8 cellular contexts compared by ENCODE assay signal in genomic region chr1:173861731-173862145, GRCh38. TPM values are rescaled to one million over a fixed set of nuclear protein-coding genes. Genes with fewer than 3 reads are reported as not detected.
DNase-seq lines count a peak whose midpoint lies in the region; ATAC-seq, FAIRE-seq and TF ChIP-seq lines count a peak whose summit lies in the region.
"Had no signal": no experiment of that assay in that cellular context is flagged by ENCODE, and none has a peak within 500 bp of the region (broad histone marks: within the 10 kb centered on the region; RNA-seq: fewer than 3 reads in every experiment).

No MANE protein-coding gene starts in this region.

- H3K9ac ChIP-seq in HepG2 (ENCODE audit: insufficient read depth, low read depth, low read length), result no peak overlapping the region

- TF ChIP-seq EP300 in HepG2 (IDR thresholded peaks at IDR 0.05; ENCODE audit: low read depth in 2 of 2, low read length in 2 of 2), result no peak
- TF ChIP-seq EP300 in HepG2 (CRISPR knock-in tag; IDR thresholded peaks at IDR 0.05; ENCODE audit: borderline replicate concordance), result no peak

- POLR2A ChIA-PET in HepG2 (lab: Yijun Ruan, JAX), result no interaction called here

- H3K4me3 ChIP-seq in HepG2 (replicated peaks in 1 of 3; ENCODE audit: insufficient read depth in 1 of 3, low read depth in 2 of 3, low read length in 3 of 3) (no peak overlapping the region), right lobe of liver (no peak overlapping the region)

- no peaks in the 10 kb centered on the region for H3K9me3 Mint-ChIP-seq in type B pancreatic cell

- DNase-seq in HepG2 (ENCODE audit: low spot score), result no peak
- DNase-seq in right lobe of liver, result no peak
- DNase-seq in activated naive CD4-positive, alpha-beta T cell treated with anti-CD3 and anti-CD28 coated beads, Interleukin-2, amount 50 U/mL, for 16 hours, result peak; percentile 29
- DNase-seq in type B pancreatic cell (ENCODE audit: extremely low spot score, unreplicated experiment), result no peak
- no peak for DNase-seq in G401 (ENCODE audit: low spot score)
- DNase-seq: SHP77 had no signal

- H4K20me1 ChIP-seq in HepG2 (ENCODE audit: insufficient read depth, low read length), result peaks cover 37% of the 10 kb centered on the region

- H3K4me1 ChIP-seq in HepG2 (ENCODE audit: insufficient read depth, low read length) (peaks cover 25% of the 10 kb centered on the region), right lobe of liver (peaks cover 0 to 18% (median 8%) of the 10 kb centered on the region in 4 donors)

- FAIRE-seq in HepG2 (lab: Jason Lieb, UNC), result no peak
- FAIRE-seq: keratinocyte had no signal

- H3K36me3 ChIP-seq in HepG2 (replicated peaks in 1 of 2; ENCODE audit: control insufficient read depth in 1 of 2, insufficient read depth in 2 of 2, low read length in 2 of 2) (peaks cover 9 to 42% of the 10 kb centered on the region in 2 experiments), right lobe of liver (peaks cover 16 to 69% (median 24%) of the 10 kb centered on the region in 4 donors)

- H3K27me3 Mint-ChIP-seq in type B pancreatic cell, result no peaks in the 10 kb centered on the region

- ATAC-seq in HepG2 (peak; percentile 34), right lobe of liver (no peak), HG03460 (IDR thresholded peaks at IDR 0.05; ENCODE audit: unreplicated experiment) (no peak)

- H3K27ac ChIP-seq in HepG2 (ENCODE audit: extremely low read length, insufficient read depth, low read length) (no peak overlapping the region), right lobe of liver (no peak overlapping the region)

- TF ChIP-seq POLR2A in HepG2 (IDR thresholded peaks at IDR 0.05; ENCODE audit: insufficient read depth in 1 of 2, low read depth in 2 of 2, low read length in 2 of 2) (no peak; a peak in 1 of 4 replicates), right lobe of liver (IDR thresholded peaks at IDR 0.05) (no peak)

- in situ Hi-C loops in HepG2 (cut with HindIII; ENCODE audit: extremely low pct_ligation_motif_present, low pct_unique_long_range_greater_than_20kb) (loop anchor here (10.0 kb wide), 1 partner anchor 213 kb away; no protein-coding TSS in a partner anchor), G401 (cut with HindIII; ENCODE audit: low sequenced_read_pairs) (no loop called here)

- no peaks in the 10 kb centered on the region for H3K9me3 ChIP-seq in HepG2 (ENCODE audit: low read length)
- H3K9me3 ChIP-seq in right lobe of liver, result no peaks in the 10 kb centered on the region

- peaks cover 14% of the 10 kb centered on the region for H3K79me2 ChIP-seq in HepG2 (ENCODE audit: insufficient read depth, low read length)

- peaks cover 45% of the 10 kb centered on the region for H3K36me3 Mint-ChIP-seq in type B pancreatic cell

- TF ChIP-seq CTCF in HepG2 (CRISPR knock-in tag; IDR thresholded peaks at IDR 0.05) (no peak), right lobe of liver (IDR thresholded peaks at IDR 0.05) (no peak), type B pancreatic cell (conservative IDR thresholded peaks at IDR 0.05) (no peak)

- H3K4me1 Mint-ChIP-seq in type B pancreatic cell (ENCODE audit: unreplicated experiment), result peaks cover 10% of the 10 kb centered on the region

- H3K27ac Mint-ChIP-seq in type B pancreatic cell, result peak overlapping the region; percentile 69

- TF ChIP-seq RAD21 in HepG2 (CRISPR knock-in tag; IDR thresholded peaks at IDR 0.05), result no peak

- no peak overlapping the region for H3K4me2 ChIP-seq in HepG2 (ENCODE audit: low read depth, low read length)

- 97% methylated on average over 7 of the region's 7 CpGs for WGBS in HepG2 (ENCODE audit: low lambda C conversion rate)
- WGBS in right lobe of liver (ENCODE audit: insufficient coverage, low coverage, low lambda C conversion rate, missing lambda C conversion rate), result 94% methylated on average over 3 of the region's 7 CpGs

- no peak overlapping the region for H3K4me3 Mint-ChIP-seq in type B pancreatic cell

- no TSS peak for BruUV-seq in HepG2 (replicated peaks; lab: Mats Ljungman, UMichigan)

- no peak overlapping the region for H2AFZ ChIP-seq in HepG2 (ENCODE audit: low read length)

- intact Hi-C loops in HepG2 (cut with micrococcal nuclease; ENCODE audit: unreplicated experiment), result no loop called here
- intact Hi-C loops in right lobe of liver (cut with DNase I), result no loop called here

- CTCF ChIA-PET in HepG2 (lab: Yijun Ruan, JAX; ENCODE audit: low intra/inter-chr PET ratio, low total read pairs), result no interaction called here

- H3K27me3 ChIP-seq in HepG2 (ENCODE audit: control insufficient read depth in 1 of 2, insufficient read depth in 2 of 2, low read length in 2 of 2) (no peaks in the 10 kb centered on the region), right lobe of liver (no peaks in the 10 kb centered on the region)

RNA-seq across cellular contexts. Expression of gene GAS5, which starts 6.1 kb away (rescaled TPM):
- 184 and 352 TPM in 2 replicates for total RNA-seq in HepG2 (2016; rRNA removed; fragmentation: Illumina TruSeq; extraction: Trizol)
- 468 and 530 TPM in 2 replicates for total RNA-seq in HepG2 (2016; cell fraction: cytosol; rRNA removed; fragmentation: Illumina TruSeq; extraction: Trizol; ENCODE audit: low read depth)
- total RNA-seq in HepG2 (2016; cell fraction: insoluble cytoplasmic fraction; rRNA removed; fragmentation: Illumina TruSeq; extraction: Trizol), result 176 and 342 TPM in 2 replicates
- 493 and 530 TPM in 2 replicates for total RNA-seq in HepG2 (2016; cell fraction: membrane; rRNA removed; fragmentation: Illumina TruSeq; extraction: Trizol)
- total RNA-seq in HepG2 (2016; cell fraction: nucleus; rRNA removed; fragmentation: Illumina TruSeq; extraction: Trizol), result 518 and 556 TPM in 2 replicates
- 687 and 738 TPM in 2 replicates for polyA plus RNA-seq in HepG2 (2011; rRNA removed)
- 564 and 847 TPM in 2 replicates for polyA plus RNA-seq in HepG2 (2011; cell fraction: cytosol; rRNA removed)
- polyA plus RNA-seq in HepG2 (2011; cell fraction: nucleus; rRNA removed), result 400 and 532 TPM in 2 replicates
- 512 and 724 TPM in 2 replicates for polyA plus RNA-seq in HepG2 (2012)
- polyA plus RNA-seq in HepG2 (2016; cell fraction: cytosol; fragmentation: Illumina TruSeq; extraction: Trizol; ENCODE audit: low read depth), result 421 and 462 TPM in 2 replicates
- polyA plus RNA-seq in HepG2 (2016; cell fraction: insoluble cytoplasmic fraction; fragmentation: Illumina TruSeq; extraction: Trizol; ENCODE audit: low read depth), result 132 and 134 TPM in 2 replicates
- 376 and 391 TPM in 2 replicates for polyA plus RNA-seq in HepG2 (2016; cell fraction: membrane; fragmentation: Illumina TruSeq; extraction: Trizol; ENCODE audit: low read depth)
- polyA plus RNA-seq in HepG2 (2016; cell fraction: nucleus; fragmentation: Illumina TruSeq; extraction: Trizol; ENCODE audit: insufficient read depth, low read depth), result 612 and 634 TPM in 2 replicates
- 146 and 679 TPM in 2 replicates for polyA minus RNA-seq in HepG2 (2011; rRNA and poly(A)+ RNA removed; ENCODE audit: low replicate concordance)
- polyA minus RNA-seq in HepG2 (2011; cell fraction: cytosol; rRNA and poly(A)+ RNA removed), result 112 and 117 TPM in 2 replicates
- 1,094 and 1,103 TPM in 2 replicates for polyA minus RNA-seq in HepG2 (2011; cell fraction: nucleus; rRNA and poly(A)+ RNA removed)
- total RNA-seq in right lobe of liver, result 10 to 100 TPM; 37.4 to 85.2 (median 61.5) TPM
- total RNA-seq in type B pancreatic cell (ENCODE audit: low replicate concordance), result 501 and 574 TPM in 2 replicates
- 490 and 492 TPM in 2 replicates for total RNA-seq in G401 (2014; rRNA removed; shearing (Covaris generic))

RNA-seq across cellular contexts. Expression of gene ZBTB37, which starts 6.4 kb away (rescaled TPM):
- 7.7 and 10.7 TPM in 2 replicates for total RNA-seq in HepG2 (2016; rRNA removed; fragmentation: Illumina TruSeq; extraction: Trizol)
- 0.61 and 0.97 TPM in 2 replicates for total RNA-seq in HepG2 (2016; cell fraction: cytosol; rRNA removed; fragmentation: Illumina TruSeq; extraction: Trizol; ENCODE audit: low read depth)
- total RNA-seq in HepG2 (2016; cell fraction: insoluble cytoplasmic fraction; rRNA removed; fragmentation: Illumina TruSeq; extraction: Trizol), result 7.5 and 9.9 TPM in 2 replicates
- total RNA-seq in HepG2 (2016; cell fraction: membrane; rRNA removed; fragmentation: Illumina TruSeq; extraction: Trizol), result 3.4 and 3.6 TPM in 2 replicates
- 12.5 and 13.1 TPM in 2 replicates for total RNA-seq in HepG2 (2016; cell fraction: nucleus; rRNA removed; fragmentation: Illumina TruSeq; extraction: Trizol)
- 1.9 and 2.6 TPM in 2 replicates for polyA plus RNA-seq in HepG2 (2011; rRNA removed)
- polyA plus RNA-seq in HepG2 (2011; cell fraction: cytosol; rRNA removed), result 0.75 and 0.81 TPM in 2 replicates
- 3.3 and 4.0 TPM in 2 replicates for polyA plus RNA-seq in HepG2 (2011; cell fraction: nucleus; rRNA removed)
- 1.6 and 1.9 TPM in 2 replicates for polyA plus RNA-seq in HepG2 (2012)
- 0.12 and 0.14 TPM in 2 replicates for polyA plus RNA-seq in HepG2 (2016; cell fraction: cytosol; fragmentation: Illumina TruSeq; extraction: Trizol; ENCODE audit: low read depth)
- polyA plus RNA-seq in HepG2 (2016; cell fraction: insoluble cytoplasmic fraction; fragmentation: Illumina TruSeq; extraction: Trizol; ENCODE audit: low read depth), result 1.4 and 1.9 TPM in 2 replicates
- polyA plus RNA-seq in HepG2 (2016; cell fraction: membrane; fragmentation: Illumina TruSeq; extraction: Trizol; ENCODE audit: low read depth), result 0.26 and 0.34 TPM in 2 replicates
- 5.4 and 5.5 TPM in 2 replicates for polyA plus RNA-seq in HepG2 (2016; cell fraction: nucleus; fragmentation: Illumina TruSeq; extraction: Trizol; ENCODE audit: insufficient read depth, low read depth)
- 11.7 and 14.4 TPM in 2 replicates for polyA minus RNA-seq in HepG2 (2011; rRNA and poly(A)+ RNA removed; ENCODE audit: low replicate concordance)
- polyA minus RNA-seq in HepG2 (2011; cell fraction: cytosol; rRNA and poly(A)+ RNA removed), result 4.0 and 4.2 TPM in 2 replicates
- 20.0 and 21.6 TPM in 2 replicates for polyA minus RNA-seq in HepG2 (2011; cell fraction: nucleus; rRNA and poly(A)+ RNA removed)
- 1 to 10 TPM; 2.8 to 6.1 (median 4.7) TPM for total RNA-seq in right lobe of liver
- 11.5 and 14.6 TPM in 2 replicates for total RNA-seq in type B pancreatic cell (ENCODE audit: low replicate concordance)
- total RNA-seq in G401 (2014; rRNA removed; shearing (Covaris generic)), result 2.3 and 5.2 TPM in 2 replicates

RNA-seq across cellular contexts. Expression of gene CENPL, which starts 37.1 kb away (rescaled TPM):
- total RNA-seq in HepG2 (2016; rRNA removed; fragmentation: Illumina TruSeq; extraction: Trizol) (14.2 and 17.9 TPM in 2 replicates), right lobe of liver (1 to 10 TPM; 1.0 to 2.2 (median 1.6) TPM), type B pancreatic cell (ENCODE audit: low replicate concordance) (11.5 and 14.1 TPM in 2 replicates)
- total RNA-seq in HepG2 (2016; cell fraction: cytosol; rRNA removed; fragmentation: Illumina TruSeq; extraction: Trizol; ENCODE audit: low read depth), result 3.6 and 3.8 TPM in 2 replicates
- 16.3 and 18.9 TPM in 2 replicates for total RNA-seq in HepG2 (2016; cell fraction: insoluble cytoplasmic fraction; rRNA removed; fragmentation: Illumina TruSeq; extraction: Trizol)
- total RNA-seq in HepG2 (2016; cell fraction: membrane; rRNA removed; fragmentation: Illumina TruSeq; extraction: Trizol), result 10.5 and 11.6 TPM in 2 replicates
- 10.3 and 16.2 TPM in 2 replicates for total RNA-seq in HepG2 (2016; cell fraction: nucleus; rRNA removed; fragmentation: Illumina TruSeq; extraction: Trizol)
- polyA plus RNA-seq in HepG2 (2011; rRNA removed), result 2.4 and 4.4 TPM in 2 replicates
- polyA plus RNA-seq in HepG2 (2011; cell fraction: cytosol; rRNA removed), result 1.9 and 2.1 TPM in 2 replicates
- 1.3 and 1.7 TPM in 2 replicates for polyA plus RNA-seq in HepG2 (2011; cell fraction: nucleus; rRNA removed)
- polyA plus RNA-seq in HepG2 (2012), result 2.7 and 3.3 TPM in 2 replicates
- polyA plus RNA-seq in HepG2 (2016; cell fraction: cytosol; fragmentation: Illumina TruSeq; extraction: Trizol; ENCODE audit: low read depth), result 1.3 and 1.6 TPM in 2 replicates
- 10.4 and 11.4 TPM in 2 replicates for polyA plus RNA-seq in HepG2 (2016; cell fraction: insoluble cytoplasmic fraction; fragmentation: Illumina TruSeq; extraction: Trizol; ENCODE audit: low read depth)
- polyA plus RNA-seq in HepG2 (2016; cell fraction: membrane; fragmentation: Illumina TruSeq; extraction: Trizol; ENCODE audit: low read depth), result 4.1 and 4.4 TPM in 2 replicates
- 9.8 and 11.4 TPM in 2 replicates for polyA plus RNA-seq in HepG2 (2016; cell fraction: nucleus; fragmentation: Illumina TruSeq; extraction: Trizol; ENCODE audit: insufficient read depth, low read depth)
- polyA minus RNA-seq in HepG2 (2011; rRNA and poly(A)+ RNA removed; ENCODE audit: low replicate concordance), result 8.2 and 23.6 TPM in 2 replicates
- 6.1 and 6.2 TPM in 2 replicates for polyA minus RNA-seq in HepG2 (2011; cell fraction: cytosol; rRNA and poly(A)+ RNA removed)
- 10.8 and 17.0 TPM in 2 replicates for polyA minus RNA-seq in HepG2 (2011; cell fraction: nucleus; rRNA and poly(A)+ RNA removed)
- 19.0 and 32.2 TPM in 2 replicates for total RNA-seq in G401 (2014; rRNA removed; shearing (Covaris generic))

RNA-seq across cellular contexts. Expression of gene DARS2, which starts 37.3 kb away (rescaled TPM):
- 27.7 and 45.4 TPM in 2 replicates for total RNA-seq in HepG2 (2016; rRNA removed; fragmentation: Illumina TruSeq; extraction: Trizol)
- total RNA-seq in HepG2 (2016; cell fraction: cytosol; rRNA removed; fragmentation: Illumina TruSeq; extraction: Trizol; ENCODE audit: low read depth), result 4.1 and 4.2 TPM in 2 replicates
- total RNA-seq in HepG2 (2016; cell fraction: insoluble cytoplasmic fraction; rRNA removed; fragmentation: Illumina TruSeq; extraction: Trizol), result 28.4 and 45.5 TPM in 2 replicates
- 7.9 and 9.7 TPM in 2 replicates for total RNA-seq in HepG2 (2016; cell fraction: membrane; rRNA removed; fragmentation: Illumina TruSeq; extraction: Trizol)
- 21.0 and 21.8 TPM in 2 replicates for total RNA-seq in HepG2 (2016; cell fraction: nucleus; rRNA removed; fragmentation: Illumina TruSeq; extraction: Trizol)
- 14.3 and 17.6 TPM in 2 replicates for polyA plus RNA-seq in HepG2 (2011; rRNA removed)
- 10.0 and 12.6 TPM in 2 replicates for polyA plus RNA-seq in HepG2 (2011; cell fraction: cytosol; rRNA removed)
- 11.5 and 12.4 TPM in 2 replicates for polyA plus RNA-seq in HepG2 (2011; cell fraction: nucleus; rRNA removed)
- polyA plus RNA-seq in HepG2 (2012), result 8.7 and 15.5 TPM in 2 replicates
- 1.4 TPM in 2 replicates for polyA plus RNA-seq in HepG2 (2016; cell fraction: cytosol; fragmentation: Illumina TruSeq; extraction: Trizol; ENCODE audit: low read depth)
- polyA plus RNA-seq in HepG2 (2016; cell fraction: insoluble cytoplasmic fraction; fragmentation: Illumina TruSeq; extraction: Trizol; ENCODE audit: low read depth), result 43.8 and 44.7 TPM in 2 replicates
- 3.6 and 4.6 TPM in 2 replicates for polyA plus RNA-seq in HepG2 (2016; cell fraction: membrane; fragmentation: Illumina TruSeq; extraction: Trizol; ENCODE audit: low read depth)
- 20.8 and 21.4 TPM in 2 replicates for polyA plus RNA-seq in HepG2 (2016; cell fraction: nucleus; fragmentation: Illumina TruSeq; extraction: Trizol; ENCODE audit: insufficient read depth, low read depth)
- 23.7 and 62.2 TPM in 2 replicates for polyA minus RNA-seq in HepG2 (2011; rRNA and poly(A)+ RNA removed; ENCODE audit: low replicate concordance)
- polyA minus RNA-seq in HepG2 (2011; cell fraction: cytosol; rRNA and poly(A)+ RNA removed), result 16.4 and 18.7 TPM in 2 replicates
- polyA minus RNA-seq in HepG2 (2011; cell fraction: nucleus; rRNA and poly(A)+ RNA removed), result 25.4 and 29.5 TPM in 2 replicates
- 10 to 100 TPM in 5 of 6 experiments, 1 to 10 TPM in 1; 10.0 to 14.6 (median 13.4) TPM for total RNA-seq in right lobe of liver
- 23.6 and 28.2 TPM in 2 replicates for total RNA-seq in type B pancreatic cell (ENCODE audit: low replicate concordance)
- total RNA-seq in G401 (2014; rRNA removed; shearing (Covaris generic)), result 36.5 and 40.1 TPM in 2 replicates

RNA-seq across cellular contexts. Expression of gene SERPINC1, which starts 55.4 kb away (rescaled TPM):
- total RNA-seq in HepG2 (2016; rRNA removed; fragmentation: Illumina TruSeq; extraction: Trizol) (107 and 205 TPM in 2 replicates), right lobe of liver (1,000 to 10,000 TPM; 1,325 to 2,875 (median 2,199) TPM), type B pancreatic cell (ENCODE audit: low replicate concordance) (0.50 TPM in 1 of 2 replicates, not detected in the other)
- 28.3 and 30.3 TPM in 2 replicates for total RNA-seq in HepG2 (2016; cell fraction: cytosol; rRNA removed; fragmentation: Illumina TruSeq; extraction: Trizol; ENCODE audit: low read depth)
- total RNA-seq in HepG2 (2016; cell fraction: insoluble cytoplasmic fraction; rRNA removed; fragmentation: Illumina TruSeq; extraction: Trizol), result 108 and 201 TPM in 2 replicates
- total RNA-seq in HepG2 (2016; cell fraction: membrane; rRNA removed; fragmentation: Illumina TruSeq; extraction: Trizol), result 48.9 and 54.3 TPM in 2 replicates
- total RNA-seq in HepG2 (2016; cell fraction: nucleus; rRNA removed; fragmentation: Illumina TruSeq; extraction: Trizol), result 132 and 161 TPM in 2 replicates
- 142 and 156 TPM in 2 replicates for polyA plus RNA-seq in HepG2 (2011; rRNA removed)
- 97.8 and 129 TPM in 2 replicates for polyA plus RNA-seq in HepG2 (2011; cell fraction: cytosol; rRNA removed)
- polyA plus RNA-seq in HepG2 (2011; cell fraction: nucleus; rRNA removed), result 61.6 and 79.0 TPM in 2 replicates
- polyA plus RNA-seq in HepG2 (2012), result 101 and 161 TPM in 2 replicates
- 35.4 and 37.9 TPM in 2 replicates for polyA plus RNA-seq in HepG2 (2016; cell fraction: cytosol; fragmentation: Illumina TruSeq; extraction: Trizol; ENCODE audit: low read depth)
- polyA plus RNA-seq in HepG2 (2016; cell fraction: insoluble cytoplasmic fraction; fragmentation: Illumina TruSeq; extraction: Trizol; ENCODE audit: low read depth), result 101 and 108 TPM in 2 replicates
- 43.2 and 51.7 TPM in 2 replicates for polyA plus RNA-seq in HepG2 (2016; cell fraction: membrane; fragmentation: Illumina TruSeq; extraction: Trizol; ENCODE audit: low read depth)
- polyA plus RNA-seq in HepG2 (2016; cell fraction: nucleus; fragmentation: Illumina TruSeq; extraction: Trizol; ENCODE audit: insufficient read depth, low read depth), result 186 and 191 TPM in 2 replicates
- 66.3 TPM in 1 of 2 replicates, not detected in the other for polyA minus RNA-seq in HepG2 (2011; rRNA and poly(A)+ RNA removed; ENCODE audit: low replicate concordance)
- 34.2 and 44.7 TPM in 2 replicates for polyA minus RNA-seq in HepG2 (2011; cell fraction: cytosol; rRNA and poly(A)+ RNA removed)
- 32.8 and 42.0 TPM in 2 replicates for polyA minus RNA-seq in HepG2 (2011; cell fraction: nucleus; rRNA and poly(A)+ RNA removed)
- total RNA-seq in G401 (2014; rRNA removed; shearing (Covaris generic)), result not detected in 2 replicates
